11 cellular contexts compared by ENCODE assay signal in the genomic region with DNA sequence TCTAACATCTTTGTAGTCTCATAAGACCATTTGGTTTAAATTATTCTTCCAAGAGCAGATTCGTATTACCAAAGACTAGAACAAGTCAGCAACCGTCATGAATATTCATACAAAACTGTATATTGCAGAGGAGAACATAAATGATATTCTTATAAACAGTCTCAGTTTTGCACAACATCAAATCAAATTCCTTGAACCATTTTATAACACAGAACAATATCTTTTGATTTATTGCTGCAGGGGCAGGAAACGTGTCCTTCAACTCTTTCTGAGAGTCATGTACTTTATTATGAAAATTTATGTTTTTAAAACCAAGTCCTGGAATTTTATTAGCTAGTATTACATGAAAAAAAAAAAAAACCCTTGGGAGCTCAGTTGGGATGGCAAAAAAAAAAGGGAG. TPM values are rescaled to one million over a fixed set of nuclear protein-coding genes. Genes with fewer than 3 reads are reported as not detected.
"Had no signal": no experiment of that assay in that cellular context is flagged by ENCODE, and none has a peak within 500 bp of the region (broad histone marks: within the 10 kb centered on the region; RNA-seq: fewer than 3 reads in every experiment).

No MANE protein-coding gene starts in this region.

- H3K4me3 Mint-ChIP-seq: GM23338, H9, HFFc6 had no signal

- H2AFZ ChIP-seq: GM23248 had no signal

- H3K36me3 ChIP-seq: HAP-1 had no signal

- H3K4me1 Mint-ChIP-seq: GM23338 had no signal

- H3K9ac ChIP-seq: GM23248 had no signal

- H3K27ac Mint-ChIP-seq: GM23338, H9, HFFc6 had no signal

- H3K4me1 ChIP-seq: HAP-1 had no signal

- H3K27ac ChIP-seq: GM23248 had no signal

- H3K9me3 ChIP-seq: HAP-1 had no signal

- H3K4me2 ChIP-seq: GM23338 had no signal

- H3K4me3 ChIP-seq: GM23248, GM23338, HAP-1 had no signal

- ATAC-seq: GM23338, HCT116 had no signal

- DNase-seq: GM23248, GOT3, H7, H9, HCEC 1CT, HFFc6 had no signal

- FAIRE-seq: H1, H54 had no signal

RNA-seq across cellular contexts. Expression of gene SIGLECL1, which starts 26.2 kb away (rescaled TPM):
- total RNA-seq: GM23248, GM23338, H1, H7, H9, HFFc6 had no signal
- polyA plus RNA-seq: GM23248, GM23338, H1 had no signal

RNA-seq across cellular contexts. Expression of gene IGLON5, which starts 34.3 kb away (rescaled TPM):
- total RNA-seq: GM23248, HFFc6 had no signal
- polyA plus RNA-seq: GM23248 had no signal

RNA-seq across cellular contexts. Expression of gene CD33, which starts 52.2 kb away (rescaled TPM):
- total RNA-seq: GM23248, H1, HFFc6 had no signal
- polyA plus RNA-seq: GM23338 had no signal
